ENCODE assay signal across 1 cellular context in the genomic region with DNA sequence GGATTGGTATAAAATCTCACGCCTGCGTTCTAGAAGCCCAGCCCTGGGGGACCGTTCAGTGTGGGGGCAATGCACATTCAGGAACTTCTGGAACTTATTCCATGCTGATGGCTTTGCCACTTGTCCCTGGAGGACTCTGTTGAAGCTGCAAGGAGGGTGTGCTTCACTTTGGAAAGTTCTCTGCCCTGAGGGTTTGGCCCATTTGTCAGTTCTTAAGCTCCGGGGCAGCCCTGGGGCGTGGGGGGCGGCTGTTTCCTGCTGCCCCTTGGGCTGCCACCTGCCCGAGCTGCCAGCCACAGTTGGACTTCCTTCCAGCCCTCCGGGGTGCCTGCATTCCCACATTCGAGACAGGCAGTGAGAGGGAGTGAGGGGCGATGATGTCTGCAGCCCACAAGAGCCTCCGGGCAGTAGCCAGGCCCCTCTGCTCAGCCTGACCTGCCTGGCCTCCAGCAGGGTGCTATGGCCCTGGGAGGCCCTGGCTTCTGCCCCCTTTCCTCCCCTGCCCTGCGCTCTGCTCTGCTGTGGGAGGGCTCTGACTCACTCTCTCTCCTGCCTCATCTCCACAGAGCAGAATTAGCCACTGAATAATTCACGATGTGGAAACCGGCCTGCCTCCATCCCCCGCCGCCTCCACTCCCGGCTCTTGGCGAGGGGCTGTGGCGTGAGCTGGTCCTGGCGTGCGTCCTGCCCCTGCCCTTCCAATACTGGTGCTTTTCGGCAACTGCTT.
TF ChIP-seq lines count a peak whose summit lies in the region.

No MANE protein-coding gene starts in this region.

TF ChIP-seq in SK-N-SH, 30 proteins besides CTCF, POLR2A, EP300 and RAD21 (continued from another document):
- TF ChIP-seq, protein P1, sequence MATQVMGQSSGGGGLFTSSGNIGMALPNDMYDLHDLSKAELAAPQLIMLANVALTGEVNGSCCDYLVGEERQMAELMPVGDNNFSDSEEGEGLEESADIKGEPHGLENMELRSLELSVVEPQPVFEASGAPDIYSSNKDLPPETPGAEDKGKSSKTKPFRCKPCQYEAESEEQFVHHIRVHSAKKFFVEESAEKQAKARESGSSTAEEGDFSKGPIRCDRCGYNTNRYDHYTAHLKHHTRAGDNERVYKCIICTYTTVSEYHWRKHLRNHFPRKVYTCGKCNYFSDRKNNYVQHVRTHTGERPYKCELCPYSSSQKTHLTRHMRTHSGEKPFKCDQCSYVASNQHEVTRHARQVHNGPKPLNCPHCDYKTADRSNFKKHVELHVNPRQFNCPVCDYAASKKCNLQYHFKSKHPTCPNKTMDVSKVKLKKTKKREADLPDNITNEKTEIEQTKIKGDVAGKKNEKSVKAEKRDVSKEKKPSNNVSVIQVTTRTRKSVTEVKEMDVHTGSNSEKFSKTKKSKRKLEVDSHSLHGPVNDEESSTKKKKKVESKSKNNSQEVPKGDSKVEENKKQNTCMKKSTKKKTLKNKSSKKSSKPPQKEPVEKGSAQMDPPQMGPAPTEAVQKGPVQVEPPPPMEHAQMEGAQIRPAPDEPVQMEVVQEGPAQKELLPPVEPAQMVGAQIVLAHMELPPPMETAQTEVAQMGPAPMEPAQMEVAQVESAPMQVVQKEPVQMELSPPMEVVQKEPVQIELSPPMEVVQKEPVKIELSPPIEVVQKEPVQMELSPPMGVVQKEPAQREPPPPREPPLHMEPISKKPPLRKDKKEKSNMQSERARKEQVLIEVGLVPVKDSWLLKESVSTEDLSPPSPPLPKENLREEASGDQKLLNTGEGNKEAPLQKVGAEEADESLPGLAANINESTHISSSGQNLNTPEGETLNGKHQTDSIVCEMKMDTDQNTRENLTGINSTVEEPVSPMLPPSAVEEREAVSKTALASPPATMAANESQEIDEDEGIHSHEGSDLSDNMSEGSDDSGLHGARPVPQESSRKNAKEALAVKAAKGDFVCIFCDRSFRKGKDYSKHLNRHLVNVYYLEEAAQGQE (IDR thresholded peaks at IDR 0.05; ENCODE audit: low read depth, low read length) = peak; percentile 48; the same call in 1 of the 2 replicates
- TF ChIP-seq JUND (IDR thresholded peaks at IDR 0.05) (peak; percentile 89; the same call in 1 of the 2 replicates), TEAD4 (IDR thresholded peaks at IDR 0.05; ENCODE audit: borderline replicate concordance, insufficient read depth) (no peak), RFX5 (IDR thresholded peaks at IDR 0.05; ENCODE audit: low read length) (no peak), MEF2A (IDR thresholded peaks at IDR 0.05; ENCODE audit: borderline replicate concordance, low read depth) (no peak; the same call in 1 of the 2 replicates), TCF12 (IDR thresholded peaks at IDR 0.05) (peak; percentile 81), RXRA (IDR thresholded peaks at IDR 0.05; ENCODE audit: borderline replicate concordance, low read depth) (no peak; the same call in 1 of the 2 replicates), MXI1 (IDR thresholded peaks at IDR 0.05; ENCODE audit: low read depth, low read length) (no peak; the same call in 1 of the 2 replicates), SMC3 (IDR thresholded peaks at IDR 0.05; ENCODE audit: low read depth, low read length) (0 out of 2 replicates have a peak, but pooled peaks have one; percentile 16)
- TF ChIP-seq, protein P2, sequence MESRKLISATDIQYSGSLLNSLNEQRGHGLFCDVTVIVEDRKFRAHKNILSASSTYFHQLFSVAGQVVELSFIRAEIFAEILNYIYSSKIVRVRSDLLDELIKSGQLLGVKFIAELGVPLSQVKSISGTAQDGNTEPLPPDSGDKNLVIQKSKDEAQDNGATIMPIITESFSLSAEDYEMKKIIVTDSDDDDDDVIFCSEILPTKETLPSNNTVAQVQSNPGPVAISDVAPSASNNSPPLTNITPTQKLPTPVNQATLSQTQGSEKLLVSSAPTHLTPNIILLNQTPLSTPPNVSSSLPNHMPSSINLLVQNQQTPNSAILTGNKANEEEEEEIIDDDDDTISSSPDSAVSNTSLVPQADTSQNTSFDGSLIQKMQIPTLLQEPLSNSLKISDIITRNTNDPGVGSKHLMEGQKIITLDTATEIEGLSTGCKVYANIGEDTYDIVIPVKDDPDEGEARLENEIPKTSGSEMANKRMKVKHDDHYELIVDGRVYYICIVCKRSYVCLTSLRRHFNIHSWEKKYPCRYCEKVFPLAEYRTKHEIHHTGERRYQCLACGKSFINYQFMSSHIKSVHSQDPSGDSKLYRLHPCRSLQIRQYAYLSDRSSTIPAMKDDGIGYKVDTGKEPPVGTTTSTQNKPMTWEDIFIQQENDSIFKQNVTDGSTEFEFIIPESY (IDR thresholded peaks at IDR 0.05; ENCODE audit: borderline replicate concordance, low read depth) = no peak
- TF ChIP-seq, protein P3, sequence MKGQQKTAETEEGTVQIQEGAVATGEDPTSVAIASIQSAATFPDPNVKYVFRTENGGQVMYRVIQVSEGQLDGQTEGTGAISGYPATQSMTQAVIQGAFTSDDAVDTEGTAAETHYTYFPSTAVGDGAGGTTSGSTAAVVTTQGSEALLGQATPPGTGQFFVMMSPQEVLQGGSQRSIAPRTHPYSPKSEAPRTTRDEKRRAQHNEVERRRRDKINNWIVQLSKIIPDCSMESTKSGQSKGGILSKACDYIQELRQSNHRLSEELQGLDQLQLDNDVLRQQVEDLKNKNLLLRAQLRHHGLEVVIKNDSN (IDR thresholded peaks at IDR 0.05; ENCODE audit: borderline replicate concordance, low read depth) = no peak
